Comparison of ENCODE assay signal across 1 cellular context in the genomic region with DNA sequence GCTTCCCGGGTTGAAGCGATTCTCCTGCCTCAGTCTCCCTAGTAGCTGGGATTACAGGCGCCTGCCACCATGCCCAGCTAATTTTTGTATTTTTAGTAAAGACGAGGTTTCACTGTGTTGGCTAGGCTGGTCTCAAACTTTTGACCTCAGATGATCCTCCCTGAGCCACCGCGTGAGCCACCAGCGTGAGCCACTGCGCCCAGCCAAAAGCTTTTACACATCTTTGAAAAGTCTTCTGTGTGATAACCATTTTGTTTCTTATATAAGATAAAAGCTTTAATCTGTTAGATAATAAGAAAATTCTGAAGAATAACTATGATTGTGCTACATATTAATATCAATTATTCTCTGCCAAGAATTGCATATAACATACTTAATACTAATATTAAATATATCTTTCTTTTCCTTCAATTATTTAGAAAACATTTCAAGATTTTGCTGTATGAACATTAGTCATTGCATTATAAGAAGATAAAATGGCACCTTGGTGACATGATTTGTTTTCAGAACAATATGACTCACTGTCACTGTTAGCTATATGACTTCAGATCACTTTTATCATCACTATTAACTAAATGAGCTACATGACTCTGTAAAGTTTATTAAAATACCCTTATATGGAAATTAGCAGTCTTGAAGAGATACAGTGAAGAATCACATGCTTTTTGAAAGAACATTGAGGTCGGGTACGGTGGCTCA.
TF ChIP-seq lines count a peak whose summit lies in the region.

No MANE protein-coding gene starts in this region.

TF ChIP-seq in SK-N-SH treated with all-trans-retinoic acid at 6 μM for 48 hours, 23 proteins besides CTCF, POLR2A, EP300 and RAD21 (continued from another document):
- TF ChIP-seq, protein P1, sequence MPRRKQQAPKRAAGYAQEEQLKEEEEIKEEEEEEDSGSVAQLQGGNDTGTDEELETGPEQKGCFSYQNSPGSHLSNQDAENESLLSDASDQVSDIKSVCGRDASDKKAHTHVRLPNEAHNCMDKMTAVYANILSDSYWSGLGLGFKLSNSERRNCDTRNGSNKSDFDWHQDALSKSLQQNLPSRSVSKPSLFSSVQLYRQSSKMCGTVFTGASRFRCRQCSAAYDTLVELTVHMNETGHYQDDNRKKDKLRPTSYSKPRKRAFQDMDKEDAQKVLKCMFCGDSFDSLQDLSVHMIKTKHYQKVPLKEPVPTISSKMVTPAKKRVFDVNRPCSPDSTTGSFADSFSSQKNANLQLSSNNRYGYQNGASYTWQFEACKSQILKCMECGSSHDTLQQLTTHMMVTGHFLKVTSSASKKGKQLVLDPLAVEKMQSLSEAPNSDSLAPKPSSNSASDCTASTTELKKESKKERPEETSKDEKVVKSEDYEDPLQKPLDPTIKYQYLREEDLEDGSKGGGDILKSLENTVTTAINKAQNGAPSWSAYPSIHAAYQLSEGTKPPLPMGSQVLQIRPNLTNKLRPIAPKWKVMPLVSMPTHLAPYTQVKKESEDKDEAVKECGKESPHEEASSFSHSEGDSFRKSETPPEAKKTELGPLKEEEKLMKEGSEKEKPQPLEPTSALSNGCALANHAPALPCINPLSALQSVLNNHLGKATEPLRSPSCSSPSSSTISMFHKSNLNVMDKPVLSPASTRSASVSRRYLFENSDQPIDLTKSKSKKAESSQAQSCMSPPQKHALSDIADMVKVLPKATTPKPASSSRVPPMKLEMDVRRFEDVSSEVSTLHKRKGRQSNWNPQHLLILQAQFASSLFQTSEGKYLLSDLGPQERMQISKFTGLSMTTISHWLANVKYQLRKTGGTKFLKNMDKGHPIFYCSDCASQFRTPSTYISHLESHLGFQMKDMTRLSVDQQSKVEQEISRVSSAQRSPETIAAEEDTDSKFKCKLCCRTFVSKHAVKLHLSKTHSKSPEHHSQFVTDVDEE (CRISPR knock-in tag; IDR thresholded peaks at IDR 0.05): no peak
